8 cellular contexts compared by ENCODE assay signal in the genomic region with DNA sequence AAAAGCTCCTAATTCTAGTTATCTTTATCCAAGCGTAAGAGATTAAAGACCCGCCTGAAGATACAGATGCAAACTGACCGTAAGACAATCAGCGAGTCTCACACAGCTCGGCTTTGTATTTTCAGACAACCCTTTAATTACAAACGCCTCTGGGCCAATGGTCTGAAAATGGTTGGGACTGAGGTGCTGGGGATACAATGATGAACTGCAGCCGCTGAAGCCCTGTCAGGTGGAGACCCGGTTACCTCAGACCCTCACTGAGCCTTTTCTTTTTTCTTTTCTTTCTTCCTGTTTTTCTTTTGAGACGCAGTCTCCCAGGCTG. TPM values are rescaled to one million over a fixed set of nuclear protein-coding genes. Genes with fewer than 3 reads are reported as not detected.
DNase-seq lines count a peak whose midpoint lies in the region; ATAC-seq and TF ChIP-seq lines count a peak whose summit lies in the region.

No MANE protein-coding gene starts in this region.

- H3K4me1 Mint-ChIP-seq in T-helper 1 cell treated with Interleukin-12 subunit alpha and Interleukin-12 subunit beta and Interleukin-4 antibody, amounts not matched to agents 30 μg/mL and 1 μg/mL, for 36 hours (ENCODE audit: low read depth) = peaks cover 12% of the 10 kb centered on the region
- H3K4me1 Mint-ChIP-seq in neural crest cell = peaks cover 21% of the 10 kb centered on the region

- peak overlapping the region; percentile 94 for H3K27ac Mint-ChIP-seq in T-helper 1 cell treated with Interleukin-12 subunit alpha and Interleukin-12 subunit beta and Interleukin-4 antibody, amounts not matched to agents 30 μg/mL and 1 μg/mL, for 36 hours
- H3K27ac Mint-ChIP-seq in neural crest cell (ENCODE audit: unreplicated experiment) = peak overlapping the region; percentile 87

- H3K9me3 Mint-ChIP-seq in T-helper 1 cell treated with Interleukin-12 subunit alpha and Interleukin-12 subunit beta and Interleukin-4 antibody, amounts not matched to agents 30 μg/mL and 1 μg/mL, for 36 hours = no peaks in the 10 kb centered on the region
- no peaks in the 10 kb centered on the region for H3K9me3 Mint-ChIP-seq in neural crest cell

- POLR2A ChIA-PET in AG04449 (lab: Yijun Ruan, JAX) = no interaction called here

- CTCF ChIA-PET in AG04449 (lab: Yijun Ruan, JAX) = interaction anchor here (1.0 kb wide), 2 partner anchors 11 to 87 kb away, joined by 3 read pairs; no protein-coding TSS in a partner anchor

- TF ChIP-seq CTCF in AG04449 (IDR thresholded peaks at IDR 0.05; ENCODE audit: insufficient read depth, low read length, missing control alignments) (no peak), GM13977 (IDR thresholded peaks at IDR 0.05; ENCODE audit: extremely low read depth, insufficient read depth, missing control alignments) (no peak), neural crest cell (conservative IDR thresholded peaks at IDR 0.05) (no peak)

- H3K4me3 Mint-ChIP-seq in T-helper 1 cell treated with Interleukin-12 subunit alpha and Interleukin-12 subunit beta and Interleukin-4 antibody, amounts not matched to agents 30 μg/mL and 1 μg/mL, for 36 hours = peak overlapping the region; percentile 90
- H3K4me3 Mint-ChIP-seq in neural crest cell = peak overlapping the region; percentile 99

- H3K4me3 ChIP-seq in AG04449 (ENCODE audit: low read depth, low read length) = peak overlapping the region; percentile 85

- H3K36me3 Mint-ChIP-seq in T-helper 1 cell treated with Interleukin-12 subunit alpha and Interleukin-12 subunit beta and Interleukin-4 antibody, amounts not matched to agents 30 μg/mL and 1 μg/mL, for 36 hours (ENCODE audit: low read depth) = no peaks in the 10 kb centered on the region
- H3K36me3 Mint-ChIP-seq in neural crest cell (ENCODE audit: low read depth) = no peaks in the 10 kb centered on the region

- in situ Hi-C loops in GM13977 (cut with MboI; ENCODE audit: low pct_unique_long_range_greater_than_20kb, low sequenced_read_pairs, unreplicated experiment) = no loop called here

- peaks cover 11% of the 10 kb centered on the region for H3K27me3 Mint-ChIP-seq in T-helper 1 cell treated with Interleukin-12 subunit alpha and Interleukin-12 subunit beta and Interleukin-4 antibody, amounts not matched to agents 30 μg/mL and 1 μg/mL, for 36 hours (ENCODE audit: low read depth)
- H3K27me3 Mint-ChIP-seq in neural crest cell (ENCODE audit: low read depth) = no peaks in the 10 kb centered on the region

- ATAC-seq in HG03135 (IDR thresholded peaks at IDR 0.05; ENCODE audit: unreplicated experiment) (peak; percentile 5), HG02610 (IDR thresholded peaks at IDR 0.05; ENCODE audit: unreplicated experiment) (no peak)

- DNase-seq in AG04449 (ENCODE audit: low read depth, low spot score) (no peak), GM13977 (ENCODE audit: low spot score) (peak; percentile 43), fibroblast of peridontal ligament (ENCODE audit: extremely low read depth) (peak; percentile 25), neural crest cell (ENCODE audit: low read depth, low spot score) (no peak), NOMO-1 treated with DMSO at 0.1 percent for 48 hours (lab: John Stamatoyannopoulos, UW; ENCODE audit: unreplicated experiment) (no peak)

RNA-seq across cellular contexts. Expression of a gene that starts 0.7 kb away (rescaled TPM):
- total RNA-seq in neural crest cell = 38.6 and 39.0 TPM in 2 replicates

Comparison
In these comparisons a context has a peak if more than half of its experiments do, and no peak if none do; other contexts are left out.
1. DNase-seq: peak in GM13977 (single experiment) and fibroblast of peridontal ligament (single experiment); none in AG04449 (single experiment), neural crest cell (single experiment) and NOMO-1 treated with DMSO at 0.1 percent for 48 hours (single experiment).